ENCODE assay signal across 1 cellular context in genomic region chr5:141320225-141321169, GRCh38.
A peak's percentile ranks its signal among the peaks of the same experiment; 100 is the strongest.
TF ChIP-seq lines count a peak whose summit lies in the region.

TSS of gene TAF7 (minus strand) at chr5:141320784. CDS start at chr5:141320044, 740 bp downstream.

TF ChIP-seq in HepG2, 621 proteins besides CTCF, POLR2A, EP300 and RAD21 (continued from another document and continues in another):
- TF ChIP-seq TRIM22 (IDR thresholded peaks at IDR 0.05) (no peak), POGZ (CRISPR knock-in tag; IDR thresholded peaks at IDR 0.05) (peak; percentile 84), PHF8 (CRISPR knock-in tag; IDR thresholded peaks at IDR 0.05) (peak; percentile 99), NFKB2 (CRISPR knock-in tag; IDR thresholded peaks at IDR 0.05; ENCODE audit: borderline replicate concordance) (peak; percentile 93; the same call in 1 of the 2 replicates), CHD2 (IDR thresholded peaks at IDR 0.05; ENCODE audit: low read depth, low read length) (peak; percentile 86), SP2 (CRISPR knock-in tag; IDR thresholded peaks at IDR 0.05) (peak; percentile 87), ZNF784 (CRISPR knock-in tag; IDR thresholded peaks at IDR 0.05; ENCODE audit: borderline replicate concordance) (no peak), ZNF552 (CRISPR knock-in tag; IDR thresholded peaks at IDR 0.05; ENCODE audit: borderline replicate concordance) (0 out of 2 replicates have a peak, but pooled peaks have one; percentile 34), ARID3A (IDR thresholded peaks at IDR 0.05; ENCODE audit: low read depth, low read length) (0 out of 2 replicates have a peak, but pooled peaks have one; percentile 14), U2AF2 (IDR thresholded peaks at IDR 0.05; ENCODE audit: low read depth, low read length) (0 out of 2 replicates have a peak, but pooled peaks have one; percentile 30), NFYC (CRISPR knock-in tag; IDR thresholded peaks at IDR 0.05) (no peak), RBFOX2 (IDR thresholded peaks at IDR 0.05; ENCODE audit: low read depth, low read length) (peak; percentile 97), SAFB2 (CRISPR knock-in tag; IDR thresholded peaks at IDR 0.05; ENCODE audit: borderline replicate concordance, low read depth) (peak; percentile 77; the same call in 1 of the 2 replicates), ZNF225 (CRISPR knock-in tag; IDR thresholded peaks at IDR 0.05) (peak; percentile 67; the same call in 1 of the 2 replicates), NR2F6 (IDR thresholded peaks at IDR 0.05) (no peak), NR2F6 (CRISPR knock-in tag; IDR thresholded peaks at IDR 0.05) (0 out of 2 replicates have a peak, but pooled peaks have one; percentile 9), ZNF780A (CRISPR knock-in tag; IDR thresholded peaks at IDR 0.05) (peak; percentile 86; the same call in 1 of the 2 replicates), JARID2 (CRISPR knock-in tag; IDR thresholded peaks at IDR 0.05; ENCODE audit: insufficient replicate concordance) (no peak), ELF4 (CRISPR knock-in tag; IDR thresholded peaks at IDR 0.05; ENCODE audit: borderline replicate concordance) (peak; percentile 77; the same call in 1 of the 2 replicates), ZSCAN30 (CRISPR knock-in tag; IDR thresholded peaks at IDR 0.05) (no peak), ZNF761 (CRISPR knock-in tag; conservative IDR thresholded peaks at IDR 0.05) (0 out of 2 replicates have a peak, but pooled peaks have one; percentile 46), MAFK (conservative IDR thresholded peaks at IDR 0.05 in 1 of 2, IDR thresholded peaks at IDR 0.05 in 1 of 2; ENCODE audit: low read length in 2 of 2) (peak in 1 of 2 experiments; percentile 38; a peak in 2 of 4 replicates), SUZ12 (IDR thresholded peaks at IDR 0.05; ENCODE audit: low read depth, low read length) (no peak), MNT (IDR thresholded peaks at IDR 0.05) (no peak), TFE3 (CRISPR knock-in tag; IDR thresholded peaks at IDR 0.05) (no peak), NR2C2 (CRISPR knock-in tag; IDR thresholded peaks at IDR 0.05; ENCODE audit: borderline replicate concordance) (peak; percentile 76; the same call in 1 of the 2 replicates), ZNF512 (CRISPR knock-in tag; IDR thresholded peaks at IDR 0.05) (no peak), ZNF781 (CRISPR knock-in tag; IDR thresholded peaks at IDR 0.05; ENCODE audit: borderline replicate concordance, not compliant biosample characterization) (peak; percentile 88), ZNF549 (CRISPR knock-in tag; IDR thresholded peaks at IDR 0.05) (no peak), ZNF558 (CRISPR knock-in tag; IDR thresholded peaks at IDR 0.05; ENCODE audit: borderline replicate concordance) (peak; percentile 78; the same call in 1 of the 2 replicates), YEATS2 (CRISPR knock-in tag; IDR thresholded peaks at IDR 0.05; ENCODE audit: borderline replicate concordance) (peak; percentile 88), ZFYVE20 (CRISPR knock-in tag; IDR thresholded peaks at IDR 0.05; ENCODE audit: borderline replicate concordance, low read depth) (no peak), SNAPC5 (CRISPR knock-in tag; IDR thresholded peaks at IDR 0.05; ENCODE audit: borderline replicate concordance) (no peak), ZNF513 (CRISPR knock-in tag; conservative IDR thresholded peaks at IDR 0.05) (no peak), ZNF432 (CRISPR knock-in tag; IDR thresholded peaks at IDR 0.05; ENCODE audit: borderline replicate concordance) (no peak), ZNF672 (CRISPR knock-in tag; IDR thresholded peaks at IDR 0.05) (no peak), CENPT (CRISPR knock-in tag; IDR thresholded peaks at IDR 0.05; ENCODE audit: low read depth) (no peak), GMEB2 (CRISPR knock-in tag; IDR thresholded peaks at IDR 0.05; ENCODE audit: low read depth) (peak; percentile 83), ZNF318 (CRISPR knock-in tag; IDR thresholded peaks at IDR 0.05) (no peak; the same call in 1 of the 2 replicates), TMF1 (CRISPR knock-in tag; IDR thresholded peaks at IDR 0.05; ENCODE audit: low read depth) (no peak; the same call in 1 of the 2 replicates)
